ENCODE assay signal across 8 cellular contexts in genomic region chr19:36060430-36060829, GRCh38. TPM values are rescaled to one million over a fixed set of nuclear protein-coding genes. Genes with fewer than 3 reads are reported as not detected.
A peak's percentile ranks its signal among the peaks of the same experiment; 100 is the strongest.
DNase-seq lines count a peak whose midpoint lies in the region; ATAC-seq and TF ChIP-seq lines count a peak whose summit lies in the region.

No MANE protein-coding gene starts in this region.

- CTCF ChIA-PET in HEK293T (lab: Yijun Ruan, JAX): interaction anchor here (1.4 kb wide), 1 partner anchor 67 kb away, joined by 5 read pairs; no protein-coding TSS in a partner anchor

- H3K9ac ChIP-seq in neuronal stem cell (ENCODE audit: low read depth, low read length, poor library complexity): peak overlapping the region; percentile 65

- H2AK5ac ChIP-seq in neuronal stem cell (ENCODE audit: low read depth, low read length): no peak overlapping the region

- H4K91ac ChIP-seq in neuronal stem cell (ENCODE audit: low read depth, low read length, poor library complexity): no peak overlapping the region

- no peak overlapping the region for H3K27ac ChIP-seq in neuronal stem cell (replicated peaks; ENCODE audit: low read length)

- H4K8ac ChIP-seq in neuronal stem cell (ENCODE audit: low read depth, low read length): peak overlapping the region; percentile 49

- TF ChIP-seq CTCF in WI38 (IDR thresholded peaks at IDR 0.05; ENCODE audit: low read depth, low read length) (peak; percentile 58), fibroblast of mammary gland (conservative IDR thresholded peaks at IDR 0.05; ENCODE audit: control insufficient read depth, insufficient read depth, low read depth, low read length) (peak; percentile 73)

- no peak for ATAC-seq in GM18861 (IDR thresholded peaks at IDR 0.05; ENCODE audit: unreplicated experiment)

- peaks cover 0 to 2% of the 10 kb centered on the region in 2 donors for H3K9me3 ChIP-seq in neuronal stem cell (replicated peaks in 1 of 2; ENCODE audit: control insufficient read depth in 2 of 2, insufficient read depth in 1 of 2, low read depth in 1 of 2, low read length in 2 of 2)

- no peak overlapping the region for H3K4ac ChIP-seq in neuronal stem cell (ENCODE audit: low read length)

- H3K79me1 ChIP-seq in neuronal stem cell (ENCODE audit: low read depth, low read length): peaks cover 3% of the 10 kb centered on the region

- H3K23ac ChIP-seq in neuronal stem cell (ENCODE audit: low read depth, low read length, poor library complexity): no peak overlapping the region

- peak; percentile 84 for DNase-seq in AG20443 (ENCODE audit: low spot score)
- peak; percentile 62 for DNase-seq in HEK293T (ENCODE audit: extremely low spot score)
- DNase-seq in fibroblast of mammary gland (ENCODE audit: low read depth): peak; percentile 61
- DNase-seq in neuronal stem cell (ENCODE audit: low spot score): no peak
- no peak for DNase-seq in SW 1271 (lab: John Stamatoyannopoulos, UW)
- no peak for DNase-seq in RPMI8226

- H2BK12ac ChIP-seq in neuronal stem cell (ENCODE audit: low read length): no peak overlapping the region

- H3K27me3 ChIP-seq in neuronal stem cell (ENCODE audit: control insufficient read depth in 3 of 3, insufficient read depth in 3 of 3, low read depth in 1 of 3, low read length in 3 of 3): no peaks in the 10 kb centered on the region

- H3K4me2 ChIP-seq in neuronal stem cell (ENCODE audit: insufficient read depth, low read length, poor library complexity, severe bottlenecking): no peak overlapping the region

- H3K14ac ChIP-seq in neuronal stem cell (ENCODE audit: low read length): no peak overlapping the region

- H3K18ac ChIP-seq in neuronal stem cell (ENCODE audit: low read length): no peak overlapping the region

- WGBS in neuronal stem cell (ENCODE audit: extremely low coverage in 2 of 2, insufficient read length in 2 of 2, insufficient replicate concordance in 1 of 2), 2 donors: no CpG with 5 or more reads among the region's 4 CpGs

- H3K4me1 ChIP-seq in neuronal stem cell (ENCODE audit: control insufficient read depth in 2 of 2, insufficient read depth in 1 of 2, low read depth in 1 of 2, low read length in 2 of 2): peaks cover 6% of the 10 kb centered on the region in 2 donors

- H3K4me3 ChIP-seq in WI38 (ENCODE audit: low read depth, low read length): no peak overlapping the region
- H3K4me3 ChIP-seq in fibroblast of mammary gland (ENCODE audit: control insufficient read depth, low read depth, low read length): no peak overlapping the region
- no peak overlapping the region for H3K4me3 ChIP-seq in neuronal stem cell (ENCODE audit: low read length in 2 of 2)

- no peak overlapping the region for H2AFZ ChIP-seq in neuronal stem cell (ENCODE audit: low read length)

- peaks cover 37 to 73% of the 10 kb centered on the region in 2 donors for H3K36me3 ChIP-seq in neuronal stem cell (replicated peaks in 1 of 2; ENCODE audit: control insufficient read depth in 2 of 2, insufficient read depth in 2 of 2, low read length in 2 of 2)

- H2BK15ac ChIP-seq in neuronal stem cell (ENCODE audit: low read length): no peak overlapping the region

- POLR2A ChIA-PET in HEK293T (lab: Yijun Ruan, JAX): interaction anchor here (1.5 kb wide), 1 partner anchor 54 kb away, joined by 5 read pairs; the partner anchor contains the start of gene POLR2I

- H2BK5ac ChIP-seq in neuronal stem cell (ENCODE audit: low read length): no peak overlapping the region

- H2BK120ac ChIP-seq in neuronal stem cell (ENCODE audit: low read depth, low read length): no peak overlapping the region

TF ChIP-seq in HEK293T, 16 proteins besides CTCF, POLR2A, EP300 and RAD21:
- no peak for TF ChIP-seq ARNT (IDR thresholded peaks at IDR 0.05)
- TF ChIP-seq FOXA1 (IDR thresholded peaks at IDR 0.05): no peak
- no peak for TF ChIP-seq LEF1 (IDR thresholded peaks at IDR 0.05; ENCODE audit: borderline replicate concordance)
- TF ChIP-seq BHLHE40 (IDR thresholded peaks at IDR 0.05; ENCODE audit: borderline replicate concordance): no peak
- TF ChIP-seq NFRKB (IDR thresholded peaks at IDR 0.05): no peak
- TF ChIP-seq FOXK2 (IDR thresholded peaks at IDR 0.05): no peak
- TF ChIP-seq TARDBP (IDR thresholded peaks at IDR 0.05): no peak
- no peak for TF ChIP-seq L3MBTL2 (conservative IDR thresholded peaks at IDR 0.05)
- TF ChIP-seq SUZ12 (IDR thresholded peaks at IDR 0.05): no peak
- TF ChIP-seq HDGF (IDR thresholded peaks at IDR 0.05; ENCODE audit: borderline replicate concordance): no peak
- no peak for TF ChIP-seq SP1 (IDR thresholded peaks at IDR 0.05)
- no peak for TF ChIP-seq ELF4 (IDR thresholded peaks at IDR 0.05)

RNA-seq across cellular contexts. Expression of gene WDR62, which starts 5.7 kb away (rescaled TPM):
- 14.6 TPM for polyA plus RNA-seq in neuronal stem cell (2013, experiment 1 of 2)
- 14.1 TPM for polyA plus RNA-seq in neuronal stem cell (2013, experiment 2 of 2)

RNA-seq across cellular contexts. Expression of gene THAP8, which starts 6.3 kb away (rescaled TPM):
- polyA plus RNA-seq in neuronal stem cell (2013, experiment 1 of 2): 8.9 TPM
- 8.0 TPM for polyA plus RNA-seq in neuronal stem cell (2013, experiment 2 of 2)

RNA-seq across cellular contexts. Expression of gene CLIP3, which starts 27.8 kb away (rescaled TPM):
- 106 TPM for polyA plus RNA-seq in neuronal stem cell (2013, experiment 1 of 2)
- polyA plus RNA-seq in neuronal stem cell (2013, experiment 2 of 2): 105 TPM

RNA-seq across cellular contexts. Expression of gene ALKBH6, which starts 46.4 kb away (rescaled TPM):
- 20.4 TPM for polyA plus RNA-seq in neuronal stem cell (2013, experiment 1 of 2)
- polyA plus RNA-seq in neuronal stem cell (2013, experiment 2 of 2): 19.3 TPM

RNA-seq across cellular contexts. Expression of gene OVOL3, which starts 50.5 kb away (rescaled TPM):
- 0.13 TPM for polyA plus RNA-seq in neuronal stem cell (2013, experiment 1 of 2)
- polyA plus RNA-seq in neuronal stem cell (2013, experiment 2 of 2): 0.07 TPM

Comparison
In these comparisons a context has a peak if more than half of its experiments do, and no peak if none do; other contexts are left out.
1. DNase-seq: peak in AG20443 (single experiment), HEK293T (single experiment) and fibroblast of mammary gland (single experiment); none in neuronal stem cell (single experiment), SW 1271 (0 of 2) and RPMI8226 (single experiment).